Comparison of ENCODE assay signal across 11 cellular contexts in genomic region chr1:203671808-203672207, GRCh38. TPM values are rescaled to one million over a fixed set of nuclear protein-coding genes. Genes with fewer than 3 reads are reported as not detected.
DNase-seq lines count a peak whose midpoint lies in the region; ATAC-seq, FAIRE-seq and TF ChIP-seq lines count a peak whose summit lies in the region.
"Had no signal": no experiment of that assay in that cellular context is flagged by ENCODE, and none has a peak within 500 bp of the region (broad histone marks: within the 10 kb centered on the region; RNA-seq: fewer than 3 reads in every experiment).

No MANE protein-coding gene starts in this region.

- no peaks in the 10 kb centered on the region for H3K9me3 ChIP-seq in Loucy (ENCODE audit: insufficient read depth, low read depth, low read length)
- H3K9me3 ChIP-seq in mesodermal cell (ENCODE audit: control insufficient read depth, low read length), result no peaks in the 10 kb centered on the region
- no peaks in the 10 kb centered on the region for H3K9me3 ChIP-seq in subcutaneous abdominal adipose tissue (ENCODE audit: control insufficient read depth in 5 of 5, low read length in 5 of 5)

- FAIRE-seq in H54 (lab: Jason Lieb, UNC), result no peak

- no peak for DNase-seq in caudate nucleus (lab: John Stamatoyannopoulos, UW)
- no peak for DNase-seq in H54 (ENCODE audit: insufficient read length, low spot score)
- DNase-seq: activated CD4-positive, alpha-beta T cell treated with anti-CD3 and anti-CD28 coated beads, Interleukin-2, amount 50 U/mL, for 1 hour; NCI-H524 treated with DMSO at 0.1 percent for 48 hours; stimulated activated CD4-positive, alpha-beta T cell treated with anti-CD3 and anti-CD28 coated beads, Interleukin-4, amount 100 ng/mL, for 24 hours had no signal

- H3K4me1 ChIP-seq in Loucy (ENCODE audit: insufficient read depth, low read length, poor library complexity, severe bottlenecking) (peaks cover 80% of the 10 kb centered on the region), mesodermal cell (ENCODE audit: control insufficient read depth, insufficient read depth, low read length, poor library complexity, severe bottlenecking) (peaks cover 59% of the 10 kb centered on the region), subcutaneous abdominal adipose tissue (ENCODE audit: control insufficient read depth in 5 of 5, insufficient read depth in 5 of 5, low read length in 5 of 5) (peaks cover 42 to 91% (median 83%) of the 10 kb centered on the region in 5 donors)

- no peak for TF ChIP-seq CTCF in Loucy (conservative IDR thresholded peaks at IDR 0.05; ENCODE audit: low read length)

- peaks cover 86% of the 10 kb centered on the region for H3K79me2 ChIP-seq in Loucy (ENCODE audit: insufficient read depth, low read length)

- peak overlapping the region; percentile 36 for H3K27ac ChIP-seq in caudate nucleus (ENCODE audit: low read depth, low read length)
- H3K27ac ChIP-seq in mesodermal cell (ENCODE audit: low read depth, low read length, severe bottlenecking), result peak overlapping the region; percentile 99
- peak overlapping the region; percentile 97 for H3K27ac ChIP-seq in subcutaneous abdominal adipose tissue (ENCODE audit: low read depth, low read length)

- peaks cover 13% of the 10 kb centered on the region for H3F3A ChIP-seq in Loucy (ENCODE audit: low read depth)

- peak overlapping the region; percentile 89 for H3K9ac ChIP-seq in Loucy (ENCODE audit: low read depth, low read length, poor library complexity, severe bottlenecking)
- peak overlapping the region in 1 of 5 donors; percentile 18 for H3K9ac ChIP-seq in subcutaneous abdominal adipose tissue (ENCODE audit: low read length in 5 of 5)

- H3K9me2 ChIP-seq in Loucy (replicated peaks; ENCODE audit: low read depth, low read length), result no peaks in the 10 kb centered on the region

- H4K20me1 ChIP-seq in Loucy (ENCODE audit: insufficient read depth, low read length, poor library complexity, severe bottlenecking), result peaks cover 3% of the 10 kb centered on the region

- TF ChIP-seq POLR2A in H54 (IDR thresholded peaks at IDR 0.05; ENCODE audit: low read depth, low read length), result no peak

- H3K4me3 ChIP-seq in Loucy (ENCODE audit: low read length, poor library complexity, severe bottlenecking), result no peak overlapping the region
- no peak overlapping the region for H3K4me3 ChIP-seq in mesodermal cell (ENCODE audit: extremely low read depth, insufficient read depth, low read length, poor library complexity, severe bottlenecking)
- H3K4me3 ChIP-seq in subcutaneous abdominal adipose tissue (ENCODE audit: low read depth in 1 of 5, low read length in 5 of 5), result no peak overlapping the region
- H3K4me3 ChIP-seq: GM23338 had no signal

- ATAC-seq in GM18520 (IDR thresholded peaks at IDR 0.05; ENCODE audit: unreplicated experiment), result no peak
- no peak for ATAC-seq in GM21367 (IDR thresholded peaks at IDR 0.05; ENCODE audit: unreplicated experiment)
- ATAC-seq: GM23338 had no signal

- no peak overlapping the region for H2AFZ ChIP-seq in Loucy (ENCODE audit: low read length)
- H2AFZ ChIP-seq: GM23338 had no signal

- H3K36me3 ChIP-seq in Loucy (ENCODE audit: insufficient read depth, low read length) (peaks cover 31% of the 10 kb centered on the region; the same call in 1 of the 2 replicates), mesodermal cell (ENCODE audit: control insufficient read depth, insufficient read depth, low read length) (peaks cover 26% of the 10 kb centered on the region), subcutaneous abdominal adipose tissue (ENCODE audit: control insufficient read depth in 5 of 5, insufficient read depth in 5 of 5, low read length in 5 of 5) (peaks cover 0 to 13% (median 10%) of the 10 kb centered on the region in 5 donors)

- H3K27me3 ChIP-seq in Loucy (ENCODE audit: insufficient read depth, low read length, poor library complexity, severe bottlenecking), result no peaks in the 10 kb centered on the region
- no peaks in the 10 kb centered on the region for H3K27me3 ChIP-seq in subcutaneous abdominal adipose tissue (ENCODE audit: control insufficient read depth in 5 of 5, insufficient read depth in 4 of 5, low read length in 5 of 5)

- 64 to 84% methylated on average over 3 to 4 of the region's 6 CpGs for WGBS in mesodermal cell (ENCODE audit: insufficient coverage in 2 of 2), 2 experiments

- peak overlapping the region; percentile 97 for H3K4me2 ChIP-seq in Loucy (ENCODE audit: low read depth, low read length, poor library complexity, severe bottlenecking)
- H3K4me2 ChIP-seq: GM23338 had no signal

RNA-seq across cellular contexts. Expression of gene ATP2B4, which starts 45.2 kb away (rescaled TPM):
- polyA plus RNA-seq in mesodermal cell (2013, experiment 1 of 2), result 84.7 TPM
- polyA plus RNA-seq in mesodermal cell (2013, experiment 2 of 2), result 79.8 TPM

Comparison
In these comparisons a context has a peak if more than half of its experiments do, and no peak if none do; other contexts are left out.
1. H3K27ac ChIP-seq: peak in every context shown above with its lines; median percentile 99 in mesodermal cell; 97 in subcutaneous abdominal adipose tissue; 36 in caudate nucleus.